Comparison of ENCODE assay signal across 8 cellular contexts in the genomic region with DNA sequence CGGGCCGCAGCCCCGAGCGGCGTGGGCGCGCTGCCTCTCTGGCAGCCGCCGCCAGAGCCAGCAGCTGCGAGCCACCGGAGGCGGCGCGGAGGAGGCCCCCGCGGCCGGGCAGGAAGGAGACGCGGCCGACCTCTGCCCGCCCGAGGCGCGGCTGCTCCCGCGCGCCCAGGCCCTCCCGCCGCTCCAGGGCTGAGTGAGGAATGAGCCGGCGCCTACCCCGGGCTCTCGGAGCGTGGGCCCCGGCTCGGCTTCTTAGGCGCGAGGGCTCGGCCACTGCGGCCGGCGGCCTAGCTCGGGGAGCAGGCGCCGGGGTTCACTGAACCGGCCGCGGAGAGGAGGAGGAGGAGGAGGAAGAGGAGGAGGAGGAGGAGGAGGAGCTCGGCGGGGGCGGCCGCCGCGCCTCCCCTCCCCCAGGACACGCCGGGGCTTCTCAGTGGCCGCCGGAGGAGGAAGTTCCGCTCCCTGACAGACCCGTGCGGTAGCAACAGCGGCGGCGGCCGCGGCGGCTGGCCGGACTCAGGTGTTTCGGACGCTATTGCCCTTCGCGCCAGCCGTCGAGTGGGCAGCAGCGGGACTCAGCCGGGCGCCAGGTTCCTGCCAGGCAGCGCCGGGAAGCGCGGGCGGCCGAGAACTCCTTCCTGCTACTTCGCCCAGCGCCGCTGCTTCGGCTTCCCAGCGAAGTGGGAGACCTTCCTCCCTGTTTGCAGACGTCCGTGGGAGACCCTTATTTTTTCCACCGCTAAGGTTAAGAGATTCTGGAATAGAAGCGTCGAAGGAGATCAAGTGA. TPM values are rescaled to one million over a fixed set of nuclear protein-coding genes. Genes with fewer than 3 reads are reported as not detected.
A peak's percentile ranks its signal among the peaks of the same experiment; 100 is the strongest.
DNase-seq lines count a peak whose midpoint lies in the region; ATAC-seq, FAIRE-seq and TF ChIP-seq lines count a peak whose summit lies in the region.

A gene (plus strand): TSS at position 468 of the 787 bp plus-strand sequence. CDS start 735 bp downstream, outside the sequence.

- H3K9me3 Mint-ChIP-seq in activated T-helper 17 cell treated with anti-CD3 and anti-CD28 coated beads, Interleukin-2, amount 50 U/mL, for 72 hours, result no peaks in the 10 kb centered on the region
- no peaks in the 10 kb centered on the region for H3K9me3 Mint-ChIP-seq in naive thymus-derived CD8-positive, alpha-beta T cell

- peak within 1 kb of the TSS; percentile 98 for H3K4me3 Mint-ChIP-seq in activated T-helper 17 cell treated with anti-CD3 and anti-CD28 coated beads, Interleukin-2, amount 50 U/mL, for 72 hours
- H3K4me3 Mint-ChIP-seq in naive thymus-derived CD8-positive, alpha-beta T cell, result peak within 1 kb of the TSS; percentile 94 to 98 (median 97)

- peak within 1 kb of the TSS; percentile 95 for H2AFZ ChIP-seq in fibroblast of lung (ENCODE audit: low read length)

- FAIRE-seq in RCC 7860 (lab: Jason Lieb, UNC), result no peak

- peak within 1 kb of the TSS; percentile 86 for H3K27ac ChIP-seq in fibroblast of lung (ENCODE audit: insufficient read depth, low read length)

- in situ Hi-C loops in Caki2 (cut with HindIII; ENCODE audit: low pct_unique_long_range_greater_than_20kb, low sequenced_read_pairs), result no loop called here

- no peaks in the 10 kb centered on the region for H3K4me1 ChIP-seq in fibroblast of lung (ENCODE audit: control insufficient read depth, extremely low read depth, insufficient read depth, low read length)

- peaks cover 49% of the 10 kb centered on the region for H3K79me2 ChIP-seq in fibroblast of lung (ENCODE audit: control insufficient read depth, insufficient read depth, low read length)

- peaks cover 2% of the 10 kb centered on the region for H4K20me1 ChIP-seq in fibroblast of lung (ENCODE audit: control insufficient read depth, extremely low read depth, insufficient read depth, low read length)

- no peaks in the 10 kb centered on the region for H3K27me3 ChIP-seq in fibroblast of lung (ENCODE audit: control insufficient read depth, insufficient read depth, low read length)

- H3K27me3 Mint-ChIP-seq in activated T-helper 17 cell treated with anti-CD3 and anti-CD28 coated beads, Interleukin-2, amount 50 U/mL, for 72 hours, result no peaks in the 10 kb centered on the region
- no peaks in the 10 kb centered on the region for H3K27me3 Mint-ChIP-seq in naive thymus-derived CD8-positive, alpha-beta T cell

- H3K4me2 ChIP-seq in fibroblast of lung (ENCODE audit: extremely low read depth, insufficient read depth, low read length), result peak within 1 kb of the TSS; percentile 96

- peaks cover 12% of the 10 kb centered on the region for H3K36me3 Mint-ChIP-seq in activated T-helper 17 cell treated with anti-CD3 and anti-CD28 coated beads, Interleukin-2, amount 50 U/mL, for 72 hours (ENCODE audit: low read depth)
- H3K36me3 Mint-ChIP-seq in naive thymus-derived CD8-positive, alpha-beta T cell, result no peaks in the 10 kb centered on the region

- peak within 1 kb of the TSS; percentile 94 for H3K27ac Mint-ChIP-seq in activated T-helper 17 cell treated with anti-CD3 and anti-CD28 coated beads, Interleukin-2, amount 50 U/mL, for 72 hours
- H3K27ac Mint-ChIP-seq in naive thymus-derived CD8-positive, alpha-beta T cell, result peak within 1 kb of the TSS; percentile 94 to 99 (median 98)

- DNase-seq in Caki2 (ENCODE audit: low read depth), result peak; percentile 92
- DNase-seq in HS-5 (ENCODE audit: low read depth), result peak; percentile 44
- DNase-seq in RCC 7860 (ENCODE audit: low spot score), result peak; percentile 81
- DNase-seq in fibroblast of lung (ENCODE audit: low read depth in 2 of 2), result peak; percentile 72 to 76
- DNase-seq in naive thymus-derived CD8-positive, alpha-beta T cell, result peak in 9 of 10 donors; percentile 49 to 85 (median 68)
- DNase-seq in stimulated activated naive CD4-positive, alpha-beta T cell treated with Interleukin-2 at 50 U/mL for 16 hours (lab: John Stamatoyannopoulos, UW), result peak; percentile 63

- peak; percentile 61 for ATAC-seq in GM19467 (IDR thresholded peaks at IDR 0.05; ENCODE audit: unreplicated experiment)
- ATAC-seq in activated T-helper 17 cell treated with anti-CD3 and anti-CD28 coated beads, Interleukin-2, amount 50 U/mL, for 72 hours (replicated peaks), result peak; percentile 67
- peak; percentile 68 to 74 for ATAC-seq in naive thymus-derived CD8-positive, alpha-beta T cell

- H3K9me3 ChIP-seq in fibroblast of lung (ENCODE audit: control insufficient read depth, insufficient read depth, low read depth, low read length), result no peaks in the 10 kb centered on the region

- H3K36me3 ChIP-seq in fibroblast of lung (ENCODE audit: control insufficient read depth, insufficient read depth, low read length), result no peaks in the 10 kb centered on the region

- no peak for TF ChIP-seq CTCF in fibroblast of lung (conservative IDR thresholded peaks at IDR 0.05 in 1 of 2, IDR thresholded peaks at IDR 0.05 in 1 of 2; ENCODE audit: low read depth in 1 of 2, low read length in 2 of 2)

- peaks cover 42% of the 10 kb centered on the region for H3K4me1 Mint-ChIP-seq in activated T-helper 17 cell treated with anti-CD3 and anti-CD28 coated beads, Interleukin-2, amount 50 U/mL, for 72 hours
- H3K4me1 Mint-ChIP-seq in naive thymus-derived CD8-positive, alpha-beta T cell, result peaks cover 40 to 81% (median 66%) of the 10 kb centered on the region in 4 donors

- H3K9ac ChIP-seq in fibroblast of lung (ENCODE audit: insufficient read depth, low read length), result peak within 1 kb of the TSS; percentile 89

- POLR2A ChIA-PET in naive thymus-derived CD8-positive, alpha-beta T cell (lab: Charles Lee), result interaction anchor here (0.8 to 1.8 kb wide), 13 partner anchors 9 to 307 kb away, joined by 3 to 22 read pairs (median 3); a partner anchor contains a TSS

- peak within 1 kb of the TSS; percentile 82 to 93 (median 88) for H3K4me3 ChIP-seq in fibroblast of lung (replicated peaks in 1 of 4; ENCODE audit: control extremely low read depth in 1 of 4, insufficient read depth in 1 of 4, low read depth in 3 of 4, low read length in 4 of 4)

RNA-seq across cellular contexts. Expression of the gene that starts here (rescaled TPM):
- 5.3 and 11.6 TPM in 2 replicates for total RNA-seq in Caki2 (2014; rRNA removed; shearing (Covaris generic); ENCODE audit: low replicate concordance)
- total RNA-seq in activated T-helper 17 cell treated with anti-CD3 and anti-CD28 coated beads, Interleukin-2, amount 50 U/mL, for 72 hours, result 10 to 100 TPM; 26.1 to 26.5 TPM
- total RNA-seq in fibroblast of lung, result 41.9 and 47.8 TPM in 2 replicates
- polyA plus RNA-seq in fibroblast of lung, result 37.1 and 43.6 TPM in 2 replicates
- polyA plus RNA-seq in fibroblast of lung (2012), result 19.9 and 28.0 TPM in 2 replicates
- 12.9 and 38.0 TPM in 2 replicates for polyA minus RNA-seq in fibroblast of lung (ENCODE audit: low replicate concordance)
- total RNA-seq in naive thymus-derived CD8-positive, alpha-beta T cell, result 10 to 100 TPM; 60.3 to 62.0 TPM
- 10 to 100 TPM; 13.6 to 21.9 (median 21.6) TPM for polyA plus RNA-seq in naive thymus-derived CD8-positive, alpha-beta T cell

Comparison
In these comparisons a context has a peak if more than half of its experiments do, and no peak if none do; other contexts are left out.
1. Peak in every context shown above with its lines: DNase-seq, ATAC-seq, H3K4me3 ChIP-seq and H3K27ac ChIP-seq.